3 cellular contexts compared by ENCODE assay signal in the genomic region with DNA sequence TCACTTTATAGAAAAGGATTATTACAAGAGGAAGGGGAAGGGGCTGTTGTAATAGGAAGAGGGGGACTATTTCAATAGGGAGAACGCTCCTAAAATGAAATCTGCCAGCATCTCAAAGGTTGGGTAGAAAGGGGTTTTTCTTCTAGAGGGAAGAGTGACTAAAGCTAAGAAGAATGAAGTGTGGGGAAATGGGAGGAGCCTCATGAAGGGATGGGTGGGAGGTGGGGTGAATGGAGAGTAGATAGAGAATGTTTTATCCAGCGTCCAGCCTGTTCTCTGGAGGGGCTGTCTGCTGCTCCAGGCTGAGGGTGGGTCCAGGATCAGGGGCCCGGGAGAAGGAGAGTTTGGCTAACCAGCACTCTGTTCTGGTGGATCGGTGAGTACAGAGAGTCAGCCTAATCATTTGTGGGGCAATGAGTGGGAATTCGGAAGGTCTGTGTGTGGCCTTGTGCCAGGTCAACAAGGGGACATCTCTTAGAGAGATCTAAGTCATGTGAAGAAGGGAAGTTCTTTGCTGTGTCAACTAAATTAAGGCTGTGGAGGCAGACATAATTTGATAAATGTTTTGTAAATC.
TF ChIP-seq lines count a peak whose summit lies in the region.

No MANE protein-coding gene starts in this region.

TF ChIP-seq in IMR-90, 13 proteins besides CTCF, POLR2A, EP300 and RAD21:
- TF ChIP-seq SMC3 (IDR thresholded peaks at IDR 0.05; ENCODE audit: low read depth, low read length) (no peak), MAZ (IDR thresholded peaks at IDR 0.05; ENCODE audit: borderline replicate concordance, low read depth, low read length) (no peak), MAFK (IDR thresholded peaks at IDR 0.05; ENCODE audit: low read depth, low read length) (no peak), RCOR1 (IDR thresholded peaks at IDR 0.05; ENCODE audit: insufficient replicate concordance, low read length) (no peak), FOS (IDR thresholded peaks at IDR 0.05; ENCODE audit: low read depth, low read length) (no peak), CHD1 (IDR thresholded peaks at IDR 0.05; ENCODE audit: low read depth, low read length) (no peak), NFE2L2 (IDR thresholded peaks at IDR 0.05; ENCODE audit: low read depth, low read length) (no peak), MXI1 (IDR thresholded peaks at IDR 0.05; ENCODE audit: borderline replicate concordance, low read depth, low read length) (no peak), CEBPB (IDR thresholded peaks at IDR 0.05; ENCODE audit: low read depth, low read length) (no peak), BHLHE40 (IDR thresholded peaks at IDR 0.05; ENCODE audit: low read depth, low read length) (no peak), RFX5 (IDR thresholded peaks at IDR 0.05; ENCODE audit: low read depth, low read length) (no peak)
- TF ChIP-seq, protein P1, sequence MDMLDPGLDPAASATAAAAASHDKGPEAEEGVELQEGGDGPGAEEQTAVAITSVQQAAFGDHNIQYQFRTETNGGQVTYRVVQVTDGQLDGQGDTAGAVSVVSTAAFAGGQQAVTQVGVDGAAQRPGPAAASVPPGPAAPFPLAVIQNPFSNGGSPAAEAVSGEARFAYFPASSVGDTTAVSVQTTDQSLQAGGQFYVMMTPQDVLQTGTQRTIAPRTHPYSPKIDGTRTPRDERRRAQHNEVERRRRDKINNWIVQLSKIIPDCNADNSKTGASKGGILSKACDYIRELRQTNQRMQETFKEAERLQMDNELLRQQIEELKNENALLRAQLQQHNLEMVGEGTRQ (IDR thresholded peaks at IDR 0.05; ENCODE audit: low read depth, low read length): no peak
- TF ChIP-seq, protein P2, sequence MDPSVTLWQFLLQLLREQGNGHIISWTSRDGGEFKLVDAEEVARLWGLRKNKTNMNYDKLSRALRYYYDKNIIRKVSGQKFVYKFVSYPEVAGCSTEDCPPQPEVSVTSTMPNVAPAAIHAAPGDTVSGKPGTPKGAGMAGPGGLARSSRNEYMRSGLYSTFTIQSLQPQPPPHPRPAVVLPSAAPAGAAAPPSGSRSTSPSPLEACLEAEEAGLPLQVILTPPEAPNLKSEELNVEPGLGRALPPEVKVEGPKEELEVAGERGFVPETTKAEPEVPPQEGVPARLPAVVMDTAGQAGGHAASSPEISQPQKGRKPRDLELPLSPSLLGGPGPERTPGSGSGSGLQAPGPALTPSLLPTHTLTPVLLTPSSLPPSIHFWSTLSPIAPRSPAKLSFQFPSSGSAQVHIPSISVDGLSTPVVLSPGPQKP (IDR thresholded peaks at IDR 0.05; ENCODE audit: borderline replicate concordance, low read depth, low read length): no peak

TF ChIP-seq in K562, 482 proteins besides CTCF, POLR2A, EP300 and RAD21:
- TF ChIP-seq FOXA1 (IDR thresholded peaks at IDR 0.05; ENCODE audit: borderline replicate concordance): no peak
- no peak for TF ChIP-seq SMAD3 (CRISPR knock-in tag; conservative IDR thresholded peaks at IDR 0.05)
- TF ChIP-seq, protein P3, sequence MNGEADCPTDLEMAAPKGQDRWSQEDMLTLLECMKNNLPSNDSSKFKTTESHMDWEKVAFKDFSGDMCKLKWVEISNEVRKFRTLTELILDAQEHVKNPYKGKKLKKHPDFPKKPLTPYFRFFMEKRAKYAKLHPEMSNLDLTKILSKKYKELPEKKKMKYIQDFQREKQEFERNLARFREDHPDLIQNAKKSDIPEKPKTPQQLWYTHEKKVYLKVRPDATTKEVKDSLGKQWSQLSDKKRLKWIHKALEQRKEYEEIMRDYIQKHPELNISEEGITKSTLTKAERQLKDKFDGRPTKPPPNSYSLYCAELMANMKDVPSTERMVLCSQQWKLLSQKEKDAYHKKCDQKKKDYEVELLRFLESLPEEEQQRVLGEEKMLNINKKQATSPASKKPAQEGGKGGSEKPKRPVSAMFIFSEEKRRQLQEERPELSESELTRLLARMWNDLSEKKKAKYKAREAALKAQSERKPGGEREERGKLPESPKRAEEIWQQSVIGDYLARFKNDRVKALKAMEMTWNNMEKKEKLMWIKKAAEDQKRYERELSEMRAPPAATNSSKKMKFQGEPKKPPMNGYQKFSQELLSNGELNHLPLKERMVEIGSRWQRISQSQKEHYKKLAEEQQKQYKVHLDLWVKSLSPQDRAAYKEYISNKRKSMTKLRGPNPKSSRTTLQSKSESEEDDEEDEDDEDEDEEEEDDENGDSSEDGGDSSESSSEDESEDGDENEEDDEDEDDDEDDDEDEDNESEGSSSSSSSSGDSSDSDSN (IDR thresholded peaks at IDR 0.05; ENCODE audit: borderline replicate concordance in 1 of 2, low read depth in 2 of 2, low read length in 2 of 2): no peak
- TF ChIP-seq, protein P4, sequence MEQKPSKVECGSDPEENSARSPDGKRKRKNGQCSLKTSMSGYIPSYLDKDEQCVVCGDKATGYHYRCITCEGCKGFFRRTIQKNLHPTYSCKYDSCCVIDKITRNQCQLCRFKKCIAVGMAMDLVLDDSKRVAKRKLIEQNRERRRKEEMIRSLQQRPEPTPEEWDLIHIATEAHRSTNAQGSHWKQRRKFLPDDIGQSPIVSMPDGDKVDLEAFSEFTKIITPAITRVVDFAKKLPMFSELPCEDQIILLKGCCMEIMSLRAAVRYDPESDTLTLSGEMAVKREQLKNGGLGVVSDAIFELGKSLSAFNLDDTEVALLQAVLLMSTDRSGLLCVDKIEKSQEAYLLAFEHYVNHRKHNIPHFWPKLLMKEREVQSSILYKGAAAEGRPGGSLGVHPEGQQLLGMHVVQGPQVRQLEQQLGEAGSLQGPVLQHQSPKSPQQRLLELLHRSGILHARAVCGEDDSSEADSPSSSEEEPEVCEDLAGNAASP (IDR thresholded peaks at IDR 0.05): no peak
- no peak for TF ChIP-seq ZNF695 (CRISPR knock-in tag; IDR thresholded peaks at IDR 0.05)
- peak; percentile 57 for TF ChIP-seq NFIC (IDR thresholded peaks at IDR 0.05)
- TF ChIP-seq KLF1 (tag; IDR thresholded peaks at IDR 0.05): no peak

TF ChIP-seq in GM12891, 5 proteins besides CTCF, POLR2A, EP300 and RAD21:
- TF ChIP-seq TAF1 (IDR thresholded peaks at IDR 0.05; ENCODE audit: low read depth, low read length) (no peak), PAX5 (IDR thresholded peaks at IDR 0.05; ENCODE audit: insufficient read depth, low read length, severe bottlenecking) (no peak), POU2F2 (IDR thresholded peaks at IDR 0.05; ENCODE audit: low read depth, low read length) (no peak), POLR2AphosphoS5 (IDR thresholded peaks at IDR 0.05; ENCODE audit: low read depth, low read length) (no peak), SPI1 (IDR thresholded peaks at IDR 0.05; ENCODE audit: low read depth, low read length) (no peak)
